ENCODE assay signal across 20 cellular contexts in the genomic region with DNA sequence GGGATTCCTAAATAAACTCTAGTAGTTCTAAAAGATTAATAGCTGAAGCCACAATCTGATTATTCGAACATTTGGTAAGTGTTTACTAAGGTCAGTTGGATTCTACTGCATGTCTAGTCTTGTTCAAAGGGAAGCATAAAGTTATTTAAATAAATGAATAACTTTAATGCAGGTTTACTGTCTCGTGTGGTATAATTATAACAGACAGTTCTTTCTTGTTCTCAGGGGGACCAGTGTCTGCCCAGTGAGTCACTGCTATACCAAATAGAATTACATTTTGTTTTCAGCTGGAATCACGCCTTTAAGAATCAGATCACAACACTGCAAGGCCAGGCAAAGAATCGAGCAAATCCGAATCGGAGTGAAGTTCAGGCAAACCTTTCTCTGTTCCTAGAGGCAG.
"Had no signal": no experiment of that assay in that cellular context is flagged by ENCODE, and none has a peak within 500 bp of the region (broad histone marks: within the 10 kb centered on the region; RNA-seq: fewer than 3 reads in every experiment).

No MANE protein-coding gene starts in this region.

- H3K9me3 ChIP-seq: gastrocnemius medialis, heart left ventricle, left ventricle myocardium inferior, ovary, stomach, testis had no signal

- H3K27ac ChIP-seq: gastrocnemius medialis, ovary, stomach, testis had no signal

- H3K36me3 ChIP-seq: ovary had no signal

- ATAC-seq: activated CD8-positive, alpha-beta memory T cell treated with anti-CD3 and anti-CD28 coated beads, Interleukin-2, amount 10 ng/mL, durations not matched to agents 7 days and 5 days; gastrocnemius medialis; heart left ventricle had no signal

- H3K4me1 ChIP-seq: testis had no signal

- H3K4me3 ChIP-seq: gastrocnemius medialis, heart left ventricle, left ventricle myocardium inferior, ovary, skin epidermis, stomach, testis had no signal

- H3K27me3 ChIP-seq: gastrocnemius medialis, heart left ventricle, ovary, stomach, testis had no signal

- DNase-seq: activated CD4-positive, alpha-beta memory T cell treated with anti-CD3 and anti-CD28 coated beads, Interleukin-2, amount 10 ng/mL, durations not matched to agents 7 days and 5 days; activated CD4-positive, alpha-beta T cell treated with anti-CD3 and anti-CD28 coated beads for 48 hours; activated CD4-positive, CD25-positive, alpha-beta regulatory T cell; activated CD8-positive, alpha-beta memory T cell treated with anti-CD3 and anti-CD28 coated beads, Interleukin-2, amount 10 ng/mL, durations not matched to agents 7 days and 5 days; activated naive CD8-positive, alpha-beta T cell treated with anti-CD3 and anti-CD28 coated beads for 36 hours; amniotic stem cell; caudate nucleus; endodermal cell; erythroblast; gastrocnemius medialis; heart left ventricle; kidney; left ventricle myocardium inferior; ovary; stimulated activated CD4-positive, alpha-beta T cell treated with anti-CD3 and anti-CD28 coated beads, Interleukin-15, amount 100 ng/mL, for 24 hours; stimulated activated CD4-positive, alpha-beta T cell treated with anti-CD3 and anti-CD28 coated beads, Interleukin-2, amount 100 ng/mL, for 48 hours; stomach; T-helper 9 cell; testis had no signal
